8 cellular contexts compared by ENCODE assay signal in the genomic region with DNA sequence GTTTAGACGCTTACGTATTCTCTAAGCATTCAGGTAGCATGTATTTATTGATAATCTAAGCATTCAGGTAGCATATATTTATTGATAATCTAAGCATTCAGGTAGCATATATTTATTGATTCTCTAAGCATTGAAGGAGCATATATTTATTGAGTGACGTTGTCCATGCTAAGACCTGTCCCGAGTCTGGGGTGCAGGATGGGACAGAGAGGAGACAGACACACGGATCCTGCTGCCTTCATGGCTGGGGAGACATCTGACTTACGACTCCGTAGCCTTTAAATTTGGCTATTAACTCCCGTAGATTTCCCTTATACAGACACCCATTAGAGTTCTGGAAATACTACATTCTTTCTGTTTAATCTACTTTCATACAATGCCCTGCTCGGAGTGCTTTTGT.
DNase-seq lines count a peak whose midpoint lies in the region; ATAC-seq and TF ChIP-seq lines count a peak whose summit lies in the region.

No MANE protein-coding gene starts in this region.

- H3K4me1 Mint-ChIP-seq in stimulated activated naive CD8-positive, alpha-beta T cell treated with anti-CD3 and anti-CD28 coated beads, Interleukin-15, amount 100 ng/mL, for 72 hours: peaks cover 14% of the 10 kb centered on the region

- peaks cover 3% of the 10 kb centered on the region for H3K9me3 ChIP-seq in iPS-18c (ENCODE audit: control insufficient read depth, insufficient read depth, low read length)

- peak; percentile 45 for DNase-seq in NCI-H1092 treated with DMSO at 0.1 percent for 48 hours (lab: John Stamatoyannopoulos, UW)
- no peak for DNase-seq in NCI-H1092 (lab: John Stamatoyannopoulos, UW)
- DNase-seq in stimulated activated naive CD8-positive, alpha-beta T cell treated with anti-CD3 and anti-CD28 coated beads, Interleukin-15, amount 100 ng/mL, for 72 hours: no peak
- no peak for DNase-seq in NCI-H2081 (lab: John Stamatoyannopoulos, UW)
- no peak for DNase-seq in retina

- H3K9me3 Mint-ChIP-seq in stimulated activated naive CD8-positive, alpha-beta T cell treated with anti-CD3 and anti-CD28 coated beads, Interleukin-15, amount 100 ng/mL, for 72 hours: peaks cover 7 to 19% of the 10 kb centered on the region in 2 donors

- ATAC-seq in stimulated activated naive CD8-positive, alpha-beta T cell treated with anti-CD3 and anti-CD28 coated beads, Interleukin-15, amount 100 ng/mL, for 72 hours: no peak
- ATAC-seq in HG03432 (IDR thresholded peaks at IDR 0.05; ENCODE audit: unreplicated experiment): no peak

- H3K4me3 Mint-ChIP-seq in stimulated activated naive CD8-positive, alpha-beta T cell treated with anti-CD3 and anti-CD28 coated beads, Interleukin-15, amount 100 ng/mL, for 72 hours: peak overlapping the region; percentile 94

- no peak overlapping the region for H3K27ac Mint-ChIP-seq in stimulated activated naive CD8-positive, alpha-beta T cell treated with anti-CD3 and anti-CD28 coated beads, Interleukin-15, amount 100 ng/mL, for 72 hours

- TF ChIP-seq CTCF in WI38 (IDR thresholded peaks at IDR 0.05; ENCODE audit: low read depth, low read length): no peak

- H3K4me3 ChIP-seq in WI38 (ENCODE audit: low read depth, low read length): peak overlapping the region; percentile 74
- H3K4me3 ChIP-seq in iPS-18c (ENCODE audit: insufficient read depth, low read depth, low read length): 0 out of 2 replicates have a peak overlapping the region, but pooled peaks have one; percentile 77

- H3K27me3 Mint-ChIP-seq in stimulated activated naive CD8-positive, alpha-beta T cell treated with anti-CD3 and anti-CD28 coated beads, Interleukin-15, amount 100 ng/mL, for 72 hours: no peaks in the 10 kb centered on the region
